ENCODE assay signal across 8 cellular contexts in genomic region chr21:33491373-33492102, GRCh38. TPM values are rescaled to one million over a fixed set of nuclear protein-coding genes. Genes with fewer than 3 reads are reported as not detected.
DNase-seq lines count a peak whose midpoint lies in the region; ATAC-seq and TF ChIP-seq lines count a peak whose summit lies in the region.

Gene DNAJC28 (minus strand): TSS chr21:33491716. CDS start chr21:33489393, 2,323 bp downstream.

- H3K9me3 ChIP-seq in PC-3 (ENCODE audit: low read length) (no peaks in the 10 kb centered on the region), muscle layer of colon (ENCODE audit: low read length) (no peaks in the 10 kb centered on the region)

- H3K27ac ChIP-seq in PC-3 (ENCODE audit: low read length) (no peak within 1 kb of the TSS), muscle layer of colon (ENCODE audit: low read depth, low read length) (peak within 1 kb of the TSS; percentile 77)

- intact Hi-C loops in PC-3 (cut with micrococcal nuclease) = no loop called here

- H4K20me1 ChIP-seq in PC-3 (ENCODE audit: low read length) = no peaks in the 10 kb centered on the region

- POLR2A ChIA-PET in PC-3 (lab: Charles Lee; ENCODE audit: unreplicated experiment) = interaction anchor here (0.6 to 1.6 kb wide), 3 partner anchors 8 to 52 kb away, joined by 5 to 29 read pairs (median 10); partner anchors contain the start of gene TMEM50B

- no TSS peak for BruUV-seq in PC-3 (replicated peaks; lab: Mats Ljungman, UMichigan)

- no peaks in the 10 kb centered on the region for H3K36me3 ChIP-seq in PC-3 (ENCODE audit: low read depth, low read length)
- H3K36me3 ChIP-seq in muscle layer of colon (ENCODE audit: insufficient read depth, low read length) = no peaks in the 10 kb centered on the region

- H3F3A ChIP-seq in PC-3 (ENCODE audit: low read length, unreplicated experiment) = no peaks in the 10 kb centered on the region

- H3K9ac ChIP-seq in PC-3 (ENCODE audit: low read length) (peak within 1 kb of the TSS; percentile 34), muscle layer of colon (ENCODE audit: low read length) (peak within 1 kb of the TSS; percentile 18)

- peak within 1 kb of the TSS; percentile 83 for H3K4me2 ChIP-seq in PC-3 (ENCODE audit: low read length)

- H3K4me1 ChIP-seq in PC-3 (ENCODE audit: insufficient read depth, low read length) (no peaks in the 10 kb centered on the region), muscle layer of colon (ENCODE audit: insufficient read depth, low read length) (no peaks in the 10 kb centered on the region)

- DNase-seq in DMS153 treated with DMSO at 0.1 percent for 48 hours (lab: John Stamatoyannopoulos, UW; ENCODE audit: unreplicated experiment) = peak; percentile 90
- DNase-seq in PC-3 = peak; percentile 95
- DNase-seq in activated T-cell treated with anti-CD3 and anti-CD28 coated beads, Interleukin-2, amount 50 U/mL, for 4 hours = peak; percentile 92
- DNase-seq in stimulated activated CD8-positive, alpha-beta memory T cell treated with anti-CD3 and anti-CD28 coated beads, Interleukin-7, amount 100 ng/mL, for 24 hours (ENCODE audit: low read depth) = peak; percentile 90

- H3K27ac Mint-ChIP-seq in IgD-negative memory B cell = peak within 1 kb of the TSS; percentile 71 to 95 (median 84)

- H3K27me3 Mint-ChIP-seq in IgD-negative memory B cell = peaks cover 1% of the 10 kb centered on the region
- H3K27me3 Mint-ChIP-seq in activated T-cell treated with anti-CD3 and anti-CD28 coated beads, Interleukin-2, amount 50 U/mL, for 4 hours (ENCODE audit: low read depth) = no peaks in the 10 kb centered on the region

- no peak for TF ChIP-seq CTCF in PC-3 (conservative IDR thresholded peaks at IDR 0.05; ENCODE audit: low read depth, low read length)

- H3K4me1 Mint-ChIP-seq in IgD-negative memory B cell = peaks cover 5 to 10% (median 5%) of the 10 kb centered on the region in 3 donors
- H3K4me1 Mint-ChIP-seq in activated T-cell treated with anti-CD3 and anti-CD28 coated beads, Interleukin-2, amount 50 U/mL, for 4 hours (ENCODE audit: low read depth) = peaks cover 10% of the 10 kb centered on the region

- H3K4me3 ChIP-seq in PC-3 (ENCODE audit: low read length) = peak within 1 kb of the TSS; percentile 82
- H3K4me3 ChIP-seq in muscle layer of colon (ENCODE audit: low read depth in 1 of 2, low read length in 2 of 2) = peak within 1 kb of the TSS; percentile 72 to 84

- H3K9me2 ChIP-seq in PC-3 (replicated peaks; ENCODE audit: low read length) = no peaks in the 10 kb centered on the region

- no peaks in the 10 kb centered on the region for H3K9me3 Mint-ChIP-seq in IgD-negative memory B cell
- H3K9me3 Mint-ChIP-seq in activated T-cell treated with anti-CD3 and anti-CD28 coated beads, Interleukin-2, amount 50 U/mL, for 4 hours = no peaks in the 10 kb centered on the region

- ATAC-seq in GM21576 (IDR thresholded peaks at IDR 0.05; ENCODE audit: unreplicated experiment) (peak; percentile 97), PC-3 (peak; percentile 96), esophagus mucosa (peak; percentile 94)
- peak; percentile 97 to 99 for ATAC-seq in activated T-cell treated with anti-CD3 and anti-CD28 coated beads, Interleukin-2, amount 50 U/mL, for 4 hours

- CTCF ChIA-PET in PC-3 (lab: Charles Lee) = interaction anchor here (0.6 to 1.5 kb wide), 4 partner anchors 12 to 295 kb away, joined by 3 to 16 read pairs (median 3); partner anchors contain the start of gene TMEM50B

- no peaks in the 10 kb centered on the region for H3K36me3 Mint-ChIP-seq in IgD-negative memory B cell
- H3K36me3 Mint-ChIP-seq in activated T-cell treated with anti-CD3 and anti-CD28 coated beads, Interleukin-2, amount 50 U/mL, for 4 hours (ENCODE audit: insufficient read depth) = no peaks in the 10 kb centered on the region

- no peaks in the 10 kb centered on the region for H3K79me2 ChIP-seq in PC-3 (ENCODE audit: low read length)

- H3K27me3 ChIP-seq in PC-3 (ENCODE audit: low read length) = no peaks in the 10 kb centered on the region
- H3K27me3 ChIP-seq in muscle layer of colon (ENCODE audit: control insufficient read depth in 1 of 2, insufficient read depth in 2 of 2, low read length in 2 of 2) = no peaks in the 10 kb centered on the region

- peak within 1 kb of the TSS; percentile 88 to 98 (median 94) for H3K4me3 Mint-ChIP-seq in IgD-negative memory B cell
- peak within 1 kb of the TSS; percentile 94 for H3K4me3 Mint-ChIP-seq in activated T-cell treated with anti-CD3 and anti-CD28 coated beads, Interleukin-2, amount 50 U/mL, for 4 hours

- peak within 1 kb of the TSS; percentile 94 for H2AFZ ChIP-seq in PC-3 (ENCODE audit: low read length)

RNA-seq across cellular contexts. Expression of gene DNAJC28, which starts in this region (rescaled TPM):
- 0.21 TPM for polyA plus RNA-seq in IgD-negative memory B cell
- total RNA-seq in PC-3 (2014; rRNA removed) = 0.29 and 0.44 TPM in 2 replicates
- under 1 TPM in 2 of 3 donors, not detected in 1; 0.11 to 0.16 TPM for total RNA-seq in activated T-cell treated with anti-CD3 and anti-CD28 coated beads, Interleukin-2, amount 50 U/mL, for 4 hours
- total RNA-seq in esophagus mucosa = 0.52 TPM

Comparison
In these comparisons a context has a peak if more than half of its experiments do, and no peak if none do; other contexts are left out.
1. Peak in DNase-seq, ATAC-seq, H3K4me3 ChIP-seq, H3K9ac ChIP-seq and H3K4me2 ChIP-seq in PC-3; RNA of the gene not detected or under 1 TPM.
2. Peak in DNase-seq and ATAC-seq in activated T-cell treated with anti-CD3 and anti-CD28 coated beads, Interleukin-2, amount 50 U/mL, for 4 hours; RNA of the gene not detected or under 1 TPM.
3. Peak in ATAC-seq in esophagus mucosa; RNA of the gene not detected or under 1 TPM.